In the genomic region with DNA sequence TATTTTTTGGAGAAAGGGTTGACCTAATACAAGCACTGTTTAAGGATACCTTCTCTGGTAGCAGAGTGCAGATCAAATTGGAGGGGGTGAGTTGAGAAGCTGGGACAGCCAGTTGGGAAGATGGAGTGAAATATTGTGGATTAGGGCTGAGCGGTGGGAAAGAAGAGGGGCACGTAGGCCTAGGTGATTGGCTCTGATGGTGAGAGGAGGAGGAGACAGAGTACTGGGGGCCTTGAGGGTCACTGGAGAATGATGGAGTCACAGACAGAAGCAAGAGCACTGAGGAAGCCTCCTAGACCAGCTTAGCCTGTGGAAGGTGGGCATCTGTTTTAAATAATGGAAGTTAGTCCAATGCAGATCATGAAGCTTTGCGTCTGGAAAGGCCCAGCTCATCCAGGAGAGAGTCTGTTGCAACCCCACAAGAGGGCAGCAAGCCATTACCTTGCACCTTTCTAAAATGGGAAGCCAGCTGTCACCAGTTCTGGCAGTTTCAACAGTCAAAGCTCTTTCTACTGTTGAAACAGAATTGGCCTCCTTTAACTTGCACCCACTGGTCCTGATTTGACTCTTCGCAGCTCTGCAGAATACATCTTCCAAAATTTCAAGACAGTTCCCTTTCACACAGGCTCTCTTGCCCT, we compare ENCODE assay signal across 8 cellular contexts. TPM values are rescaled to one million over a fixed set of nuclear protein-coding genes. Genes with fewer than 3 reads are reported as not detected.
DNase-seq lines count a peak whose midpoint lies in the region; ATAC-seq and TF ChIP-seq lines count a peak whose summit lies in the region.

No MANE protein-coding gene starts in this region.

- no peak overlapping the region for H3K4me3 ChIP-seq in WERI-Rb-1 (ENCODE audit: low read depth, low read length)
- no peak overlapping the region for H3K4me3 ChIP-seq in heart right ventricle

- no peak overlapping the region for H3K4me3 Mint-ChIP-seq in stimulated activated effector memory CD8-positive, alpha-beta T cell treated with anti-CD3 and anti-CD28 coated beads, Interleukin-12 subunit alpha, Interleukin-12 subunit beta, amount 100 ng/mL, for 72 hours

- H3K36me3 Mint-ChIP-seq in stimulated activated effector memory CD8-positive, alpha-beta T cell treated with anti-CD3 and anti-CD28 coated beads, Interleukin-12 subunit alpha, Interleukin-12 subunit beta, amount 100 ng/mL, for 72 hours = peaks cover 6% of the 10 kb centered on the region

- peak overlapping the region; percentile 76 for H3K27ac ChIP-seq in WERI-Rb-1
- no peak overlapping the region for H3K27ac ChIP-seq in heart right ventricle

- H3K27me3 ChIP-seq in WERI-Rb-1 (ENCODE audit: insufficient read depth, low read depth, severe bottlenecking) = no peaks in the 10 kb centered on the region
- H3K27me3 ChIP-seq in heart right ventricle = peaks cover 0 to 5% (median 0%) of the 10 kb centered on the region in 7 donors

- H3K4me1 Mint-ChIP-seq in stimulated activated effector memory CD8-positive, alpha-beta T cell treated with anti-CD3 and anti-CD28 coated beads, Interleukin-12 subunit alpha, Interleukin-12 subunit beta, amount 100 ng/mL, for 72 hours = peaks cover 9% of the 10 kb centered on the region

- TF ChIP-seq CTCF in WERI-Rb-1 (IDR thresholded peaks at IDR 0.05; ENCODE audit: low read depth, low read length) (peak; percentile 87), heart right ventricle (IDR thresholded peaks at IDR 0.05) (peak; percentile 26 to 68 (median 58))

- H3K9me3 Mint-ChIP-seq in stimulated activated effector memory CD8-positive, alpha-beta T cell treated with anti-CD3 and anti-CD28 coated beads, Interleukin-12 subunit alpha, Interleukin-12 subunit beta, amount 100 ng/mL, for 72 hours = no peaks in the 10 kb centered on the region

- DNase-seq in ACHN (peak; percentile 71), GF-D8 (lab: John Stamatoyannopoulos, UW) (peak; percentile 20), NCI-H128 (lab: John Stamatoyannopoulos, UW; ENCODE audit: unreplicated experiment) (peak; percentile 20), WERI-Rb-1 (peak; percentile 73), heart right ventricle (no peak), HuH-7 (ENCODE audit: low spot score) (no peak)
- no peak for DNase-seq in stimulated activated effector memory CD8-positive, alpha-beta T cell treated with anti-CD3 and anti-CD28 coated beads, Interleukin-12 subunit alpha, Interleukin-12 subunit beta, amount 100 ng/mL, for 72 hours (ENCODE audit: low spot score in 2 of 2)

- intact Hi-C loops in heart right ventricle (cut with DNase I) = loop anchor here in 3 of 10 donors (5.0 to 10.0 kb wide), 3 partner anchors 134 to 144 kb away; a partner anchor contains a TSS

- H3K36me3 ChIP-seq in WERI-Rb-1 = no peaks in the 10 kb centered on the region; the same call in 1 of the 2 replicates
- no peaks in the 10 kb centered on the region for H3K36me3 ChIP-seq in heart right ventricle

- H3K27ac Mint-ChIP-seq in stimulated activated effector memory CD8-positive, alpha-beta T cell treated with anti-CD3 and anti-CD28 coated beads, Interleukin-12 subunit alpha, Interleukin-12 subunit beta, amount 100 ng/mL, for 72 hours = no peak overlapping the region

- 58 to 64% methylated on average over 4 of the region's 4 CpGs for WGBS in heart right ventricle, 2 donors

- peaks cover 0 to 8% (median 0%) of the 10 kb centered on the region in 9 donors for H3K4me1 ChIP-seq in heart right ventricle

- H3K9me3 ChIP-seq in WERI-Rb-1 (ENCODE audit: severe bottlenecking) (no peaks in the 10 kb centered on the region), heart right ventricle (no peaks in the 10 kb centered on the region)

- in situ Hi-C loops in ACHN (cut with HindIII; ENCODE audit: low pct_ligation_motif_present, low pct_unique_long_range_greater_than_20kb, low sequenced_read_pairs) = no loop called here

- peak; percentile 27 to 85 (median 70) for ATAC-seq in heart right ventricle
- ATAC-seq in stimulated activated effector memory CD8-positive, alpha-beta T cell treated with anti-CD3 and anti-CD28 coated beads, Interleukin-12 subunit alpha, Interleukin-12 subunit beta, amount 100 ng/mL, for 72 hours = peak; percentile 72
- ATAC-seq in GM18519 (IDR thresholded peaks at IDR 0.05; ENCODE audit: low FRiP score, unreplicated experiment) = no peak

RNA-seq across cellular contexts. Expression of a gene that starts 11.8 kb away (rescaled TPM):
- 1 to 10 TPM in 6 of 10 donors, under 1 TPM in 4; 0.71 to 2.4 (median 1.0) TPM for total RNA-seq in heart right ventricle
- polyA plus RNA-seq in heart right ventricle = 1 to 10 TPM in 1 of 2 donors, under 1 TPM in 1; 0.26 to 1.5 TPM

RNA-seq across cellular contexts. Expression of a gene that starts 13.3 kb away (rescaled TPM):
- total RNA-seq in heart right ventricle = 10 to 100 TPM; 11.6 to 26.2 (median 19.1) TPM
- polyA plus RNA-seq in heart right ventricle = 10 to 100 TPM; 16.6 to 71.1 TPM

RNA-seq across cellular contexts. Expression of a gene that starts 18.8 kb away (rescaled TPM):
- 1 to 10 TPM in 4 of 10 donors, under 1 TPM in 6; 0.25 to 2.5 (median 0.61) TPM for total RNA-seq in heart right ventricle
- 1 to 10 TPM; 1.3 to 2.9 TPM for polyA plus RNA-seq in heart right ventricle

RNA-seq across cellular contexts. Expression of a gene that starts 33.6 kb away (rescaled TPM):
- 10 to 100 TPM in 6 of 10 donors, 1 to 10 TPM in 4; 7.6 to 22.1 (median 11.7) TPM for total RNA-seq in heart right ventricle
- polyA plus RNA-seq in heart right ventricle = 10 to 100 TPM; 74.7 to 92.0 TPM

Comparison
In these comparisons a context has a peak if more than half of its experiments do, and no peak if none do; other contexts are left out.
1. DNase-seq: peak in ACHN (single experiment), GF-D8 (single experiment), NCI-H128 (single experiment) and WERI-Rb-1 (single experiment); none in heart right ventricle (0 of 2), stimulated activated effector memory CD8-positive, alpha-beta T cell treated with anti-CD3 and anti-CD28 coated beads, Interleukin-12 subunit alpha, Interleukin-12 subunit beta, amount 100 ng/mL, for 72 hours (0 of 2) and HuH-7 (single experiment).